10 cellular contexts compared by ENCODE assay signal in the genomic region with DNA sequence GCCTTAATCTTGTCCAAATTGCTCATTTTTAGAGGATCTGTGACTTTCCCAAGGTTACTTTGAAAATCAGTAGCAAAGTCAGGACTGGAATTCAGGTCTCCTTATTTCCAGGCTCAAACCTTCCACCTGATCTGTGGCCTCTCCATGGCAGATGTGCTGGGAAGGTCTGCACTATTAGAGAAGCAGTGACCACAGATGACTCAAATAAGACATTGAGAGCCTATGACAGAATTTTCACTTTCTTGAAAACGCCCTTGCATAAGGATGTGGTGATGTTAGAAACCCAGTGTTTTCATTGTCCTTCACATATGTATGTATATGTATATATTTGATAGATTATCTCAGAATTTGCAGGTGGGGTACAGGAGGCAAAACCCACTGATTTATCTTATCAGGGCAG. TPM values are rescaled to one million over a fixed set of nuclear protein-coding genes. Genes with fewer than 3 reads are reported as not detected.
DNase-seq lines count a peak whose midpoint lies in the region; ATAC-seq and TF ChIP-seq lines count a peak whose summit lies in the region.
"Had no signal": no experiment of that assay in that cellular context is flagged by ENCODE, and none has a peak within 500 bp of the region (broad histone marks: within the 10 kb centered on the region; RNA-seq: fewer than 3 reads in every experiment).

No MANE protein-coding gene starts in this region.

- POLR2A ChIA-PET in CD8-positive, alpha-beta T cell (lab: Charles Lee) = no interaction called here

- TF ChIP-seq CTCF in CD8-positive, alpha-beta T cell (IDR thresholded peaks at IDR 0.05) = no peak

- no peaks in the 10 kb centered on the region for H3K9me3 ChIP-seq in CD8-positive, alpha-beta T cell (ENCODE audit: low read length)
- H3K9me3 ChIP-seq: MG63 had no signal

- H3K27me3 Mint-ChIP-seq in CD8-positive, alpha-beta T cell (ENCODE audit: low read depth) = no peaks in the 10 kb centered on the region

- no peak overlapping the region for H3K4me3 Mint-ChIP-seq in CD8-positive, alpha-beta T cell

- peaks cover 2% of the 10 kb centered on the region for H3K36me3 Mint-ChIP-seq in CD8-positive, alpha-beta T cell

- CTCF ChIA-PET in CD8-positive, alpha-beta T cell (lab: Charles Lee) = no interaction called here

- H3K9me3 Mint-ChIP-seq in CD8-positive, alpha-beta T cell = no peaks in the 10 kb centered on the region

- no peak overlapping the region for H3K4me3 ChIP-seq in CD8-positive, alpha-beta T cell (ENCODE audit: low read depth, low read length)
- H3K4me3 ChIP-seq: MG63 had no signal

- H3K27me3 ChIP-seq in CD8-positive, alpha-beta T cell (ENCODE audit: insufficient read depth, low read length) = no peaks in the 10 kb centered on the region
- H3K27me3 ChIP-seq: MG63 had no signal

- intact Hi-C loops in CD8-positive, alpha-beta T cell (cut with DNase I, micrococcal nuclease) = no loop called here

- H3K4me1 ChIP-seq in CD8-positive, alpha-beta T cell (ENCODE audit: insufficient read depth, low read length) = no peaks in the 10 kb centered on the region

- no peak overlapping the region for H3K27ac Mint-ChIP-seq in CD8-positive, alpha-beta T cell

- no peaks in the 10 kb centered on the region for H3K36me3 ChIP-seq in CD8-positive, alpha-beta T cell (ENCODE audit: insufficient read depth, low read length)

- no peak overlapping the region for H3K27ac ChIP-seq in CD8-positive, alpha-beta T cell (ENCODE audit: low read depth, low read length)
- H3K27ac ChIP-seq: C4-2B had no signal

- peak; percentile 62 for DNase-seq in MV-4-11 (lab: John Stamatoyannopoulos, UW)
- no peak for DNase-seq in activated CD4-positive, CD25-positive, alpha-beta regulatory T cell treated with anti-CD3 and anti-CD28 coated beads, Interleukin-2, amount 50 U/mL, for 72 hours
- DNase-seq in NCI-H2227 treated with DMSO at 0.1 percent for 48 hours (lab: John Stamatoyannopoulos, UW) = no peak
- DNase-seq in CD8-positive, alpha-beta T cell = no peak
- no peak for DNase-seq in globus pallidus (ENCODE audit: low spot score)
- DNase-seq: MG63 had no signal

- H3K4me1 Mint-ChIP-seq in CD8-positive, alpha-beta T cell (ENCODE audit: low read depth) = no peaks in the 10 kb centered on the region

- ATAC-seq in GM18498 (IDR thresholded peaks at IDR 0.05; ENCODE audit: unreplicated experiment) (peak; percentile 86), GM19351 (IDR thresholded peaks at IDR 0.05; ENCODE audit: unreplicated experiment) (peak; percentile 95), HG02852 (IDR thresholded peaks at IDR 0.05; ENCODE audit: unreplicated experiment) (peak; percentile 89)
- ATAC-seq in CD8-positive, alpha-beta T cell = no peak

RNA-seq across cellular contexts. Expression of a gene that starts 45.3 kb away (rescaled TPM):
- total RNA-seq in CD8-positive, alpha-beta T cell = not detected

RNA-seq across cellular contexts. Expression of a gene that starts 49.0 kb away (rescaled TPM):
- total RNA-seq in CD8-positive, alpha-beta T cell = 100 to 1,000 TPM in 1 of 2 experiments, 10 to 100 TPM in 1; 95.9 to 103 TPM
